ENCODE assay signal across 8 cellular contexts in genomic region chr10:13349776-13350274, GRCh38. TPM values are rescaled to one million over a fixed set of nuclear protein-coding genes. Genes with fewer than 3 reads are reported as not detected.
DNase-seq lines count a peak whose midpoint lies in the region; ATAC-seq, FAIRE-seq and TF ChIP-seq lines count a peak whose summit lies in the region.

No MANE protein-coding gene starts in this region.

- H3K27me3 ChIP-seq in K562 (ENCODE audit: control insufficient read depth in 2 of 2, insufficient read depth in 2 of 2, low read length in 2 of 2): peaks cover 0 to 6% of the 10 kb centered on the region in 2 experiments; a peak in 3 of 5 replicates
- H3K27me3 ChIP-seq in skeletal muscle tissue (ENCODE audit: control insufficient read depth in 3 of 3, insufficient read depth in 3 of 3, low read length in 3 of 3): peaks cover 11 to 27% (median 26%) of the 10 kb centered on the region in 3 donors

- in situ Hi-C loops in K562 (cut with MboI): no loop called here

- no peaks in the 10 kb centered on the region for H4K20me1 ChIP-seq in K562 (replicated peaks; ENCODE audit: control insufficient read depth, insufficient read depth, low read length)

- TF ChIP-seq RAD21 in K562 (CRISPR knock-in tag; conservative IDR thresholded peaks at IDR 0.05 in 1 of 2, IDR thresholded peaks at IDR 0.05 in 1 of 2): no peak

- no peak for TF ChIP-seq EP300 in K562 (IDR thresholded peaks at IDR 0.05; ENCODE audit: low read length)

- no peak for TF ChIP-seq POLR2A in K562 (conservative IDR thresholded peaks at IDR 0.05)

- CTCF ChIA-PET in K562 (lab: Yijun Ruan, JAX; ENCODE audit: low intra/inter-chr PET ratio): no interaction called here

- H2AFZ ChIP-seq in K562 (ENCODE audit: low read depth, low read length): no peak overlapping the region

- H3K4me1 ChIP-seq in K562 (replicated peaks in 1 of 2; ENCODE audit: control insufficient read depth in 2 of 2, insufficient read depth in 2 of 2, low read length in 2 of 2) (peaks cover 15 to 17% of the 10 kb centered on the region in 2 experiments), skeletal muscle tissue (ENCODE audit: control insufficient read depth in 3 of 3, insufficient read depth in 3 of 3, low read length in 3 of 3) (peaks cover 12 to 30% (median 29%) of the 10 kb centered on the region in 3 donors)

- no peak overlapping the region for H3K4me3 ChIP-seq in K562
- peak overlapping the region; percentile 52 for H3K4me3 ChIP-seq in iPS-18c (ENCODE audit: insufficient read depth, low read depth, low read length)
- H3K4me3 ChIP-seq in skeletal muscle tissue (ENCODE audit: low read length in 3 of 3): peak overlapping the region; percentile 68 to 90 (median 84)

- POLR2A ChIA-PET in K562 (lab: Yijun Ruan, JAX): interaction anchor here (1.0 to 1.3 kb wide), 2 partner anchors 41 to 47 kb away, joined by 3 read pairs; no protein-coding TSS in a partner anchor

- peaks cover 24% of the 10 kb centered on the region for H3K79me2 ChIP-seq in K562 (ENCODE audit: control insufficient read depth, insufficient read depth, low read length)

- H3K9me3 ChIP-seq in K562 (replicated peaks; ENCODE audit: control insufficient read depth, insufficient read depth, low read depth, low read length) (no peaks in the 10 kb centered on the region), iPS-18c (ENCODE audit: control insufficient read depth, insufficient read depth, low read length) (no peaks in the 10 kb centered on the region), skeletal muscle tissue (ENCODE audit: control insufficient read depth in 3 of 3, low read length in 3 of 3) (no peaks in the 10 kb centered on the region)

- BruUV-seq in K562 (replicated peaks; lab: Mats Ljungman, UMichigan): no TSS peak

- peak overlapping the region; percentile 6; the same call in 1 of the 2 replicates for H3K4me2 ChIP-seq in K562 (ENCODE audit: insufficient read depth, low read length)

- intact Hi-C loops in K562 (cut with micrococcal nuclease): loop anchor here (5.0 to 10.0 kb wide), 3 partner anchors 78 to 245 kb away; partner anchors contain the start of genes MCM10 and OPTN

- WGBS in K562 (ENCODE audit: insufficient coverage, low coverage, missing lambda C conversion rate): 14% methylated on average over 18 of the region's 18 CpGs

- DNase-seq in GM18507 (ENCODE audit: extremely low spot score, insufficient read length, low read depth): no peak
- DNase-seq in K562 (ENCODE audit: extremely low read depth in 1 of 4, low spot score in 3 of 4): peak; percentile 27 to 41 (median 32)
- DNase-seq in NCI-H345 (lab: John Stamatoyannopoulos, UW): no peak

- H3K36me3 ChIP-seq in K562 (ENCODE audit: control insufficient read depth, insufficient read depth, low read length) (peaks cover 6% of the 10 kb centered on the region; the same call in 2 of the 3 replicates), skeletal muscle tissue (ENCODE audit: control insufficient read depth in 3 of 3, insufficient read depth in 3 of 3, low read length in 3 of 3) (no peaks in the 10 kb centered on the region)

- no peaks in the 10 kb centered on the region for H3K9me1 ChIP-seq in K562 (ENCODE audit: control insufficient read depth, insufficient read depth, low read length)

- peak; percentile 7; the same call in 2 of the 3 replicates for ATAC-seq in K562
- no peak for ATAC-seq in HG02885 (IDR thresholded peaks at IDR 0.05; ENCODE audit: poor library complexity, unreplicated experiment)
- ATAC-seq in HG03097 (IDR thresholded peaks at IDR 0.05; ENCODE audit: low FRiP score, unreplicated experiment): no peak

- no peak overlapping the region for H3K9ac ChIP-seq in K562 (ENCODE audit: insufficient read depth in 1 of 2, low read depth in 2 of 2, low read length in 2 of 2)
- H3K9ac ChIP-seq in skeletal muscle tissue (ENCODE audit: low read depth in 1 of 3, low read length in 3 of 3): peak overlapping the region; percentile 47 to 72 (median 66)

- TF ChIP-seq CTCF in K562 (IDR thresholded peaks at IDR 0.05 in 2 of 3, conservative IDR thresholded peaks at IDR 0.05 in 1 of 3; ENCODE audit: insufficient read depth in 2 of 3, low read depth in 1 of 3, low read length in 3 of 3): no peak

- peak; percentile 29 for FAIRE-seq in GM18507 (lab: Jason Lieb, UNC)
- FAIRE-seq in K562 (lab: Jason Lieb, UNC): no peak

- H3K27ac ChIP-seq in K562 (ENCODE audit: extremely low read depth, low read depth, low read length) (no peak overlapping the region), skeletal muscle tissue (ENCODE audit: low read depth, low read length) (no peak overlapping the region)

TF ChIP-seq in PFSK-1, 5 proteins besides CTCF, POLR2A, EP300 and RAD21 (continues in another document):
- no peak for TF ChIP-seq TAF1 (IDR thresholded peaks at IDR 0.05; ENCODE audit: borderline replicate concordance, insufficient read depth, low read length)

TF ChIP-seq in K562, 482 proteins besides CTCF, POLR2A, EP300 and RAD21 (continues in another document):
- TF ChIP-seq TEAD4 (IDR thresholded peaks at IDR 0.05; ENCODE audit: low read length) (no peak), TEAD4 (CRISPR knock-in tag; IDR thresholded peaks at IDR 0.05; ENCODE audit: borderline replicate concordance) (no peak), TSC22D4 (tag; IDR thresholded peaks at IDR 0.05) (no peak), JUN (IDR thresholded peaks at IDR 0.05; ENCODE audit: borderline replicate concordance, low read depth, low read length) (no peak), JUN (CRISPR knock-in tag; IDR thresholded peaks at IDR 0.05; ENCODE audit: borderline replicate concordance) (no peak), DIDO1 (tag; IDR thresholded peaks at IDR 0.05; ENCODE audit: low read depth) (no peak), KDM1A (IDR thresholded peaks at IDR 0.05) (peak; percentile 10 to 38; a peak in 1 of 4 replicates), NR2F6 (CRISPR knock-in tag; IDR thresholded peaks at IDR 0.05) (no peak)

RNA-seq across cellular contexts. Expression of gene SEPHS1, which starts 1.7 kb away (rescaled TPM):
- polyA plus RNA-seq in PFSK-1 (2012; ENCODE audit: insufficient read length, low read depth): 53.1 TPM
- total RNA-seq in K562 (2011; cell fraction: chromatin; rRNA removed; ENCODE audit: low replicate concordance): 23.7 and 27.5 TPM in 2 replicates
- 15.1 and 22.0 TPM in 2 replicates for total RNA-seq in K562 (2011; cell fraction: nucleolus; rRNA removed)
- total RNA-seq in K562 (2011; cell fraction: nucleoplasm; rRNA removed): 25.2 and 36.9 TPM in 2 replicates
- total RNA-seq in K562 (2014; rRNA removed) (35.5 and 35.7 TPM in 2 replicates), K562 (2014; rRNA removed; fragmentation: Illumina TruSeq; extraction: Trizol) (41.8 and 51.1 TPM in 2 replicates), K562 (2015; rRNA removed; fragmentation: Illumina TruSeq; extraction: Trizol) (40.9 TPM in 2 replicates), K562 (2021) (39.9 and 45.3 TPM in 2 replicates), skeletal muscle tissue (25.1 TPM)
- polyA plus RNA-seq in K562 (2011; rRNA removed) (63.4 and 82.8 TPM in 2 replicates), K562 (2014; fragmentation: Illumina TruSeq; extraction: Trizol) (79.9 and 83.2 TPM in 2 replicates), K562 (2014; fragmentation: Nextera tagmentation; extraction: Ambion mirVana) (10 to 100 TPM; 14.7 to 15.9 TPM), K562 (2014; rRNA removed) (48.3 and 48.5 TPM in 2 replicates)
- 32.9 and 42.2 TPM in 2 replicates for polyA plus RNA-seq in K562 (2011; cell fraction: cytosol; rRNA removed)
- 29.2 and 32.9 TPM in 2 replicates for polyA plus RNA-seq in K562 (2011; cell fraction: nucleus; rRNA removed)
- 30.0 and 41.3 TPM in 2 replicates for polyA plus RNA-seq in K562 (2012)
- polyA minus RNA-seq in K562 (2011; rRNA and poly(A)+ RNA removed): 91.6 and 99.5 TPM in 2 replicates
- 38.2 and 38.6 TPM in 2 replicates for polyA minus RNA-seq in K562 (2011; cell fraction: cytosol; rRNA and poly(A)+ RNA removed)
- polyA minus RNA-seq in K562 (2011; cell fraction: nucleus; rRNA and poly(A)+ RNA removed): 6.6 and 14.6 TPM in 2 replicates

RNA-seq across cellular contexts. Expression of gene PHYH, which starts 50.0 kb away (rescaled TPM):
- polyA plus RNA-seq in PFSK-1 (2012; ENCODE audit: insufficient read length, low read depth): 4.9 TPM
- 2.6 and 4.8 TPM in 2 replicates for total RNA-seq in K562 (2011; cell fraction: chromatin; rRNA removed; ENCODE audit: low replicate concordance)
- total RNA-seq in K562 (2011; cell fraction: nucleolus; rRNA removed): 1.1 and 1.8 TPM in 2 replicates
- 2.4 and 2.8 TPM in 2 replicates for total RNA-seq in K562 (2011; cell fraction: nucleoplasm; rRNA removed)
- total RNA-seq in K562 (2014; rRNA removed) (3.7 and 3.8 TPM in 2 replicates), K562 (2014; rRNA removed; fragmentation: Illumina TruSeq; extraction: Trizol) (4.0 and 4.4 TPM in 2 replicates), K562 (2015; rRNA removed; fragmentation: Illumina TruSeq; extraction: Trizol) (5.4 and 6.1 TPM in 2 replicates), K562 (2021) (4.9 and 5.2 TPM in 2 replicates), skeletal muscle tissue (37.1 TPM)
- polyA plus RNA-seq in K562 (2011; rRNA removed) (5.7 and 6.1 TPM in 2 replicates), K562 (2014; fragmentation: Illumina TruSeq; extraction: Trizol) (5.8 and 6.5 TPM in 2 replicates), K562 (2014; fragmentation: Nextera tagmentation; extraction: Ambion mirVana) (1 to 10 TPM; 6.3 to 6.9 TPM), K562 (2014; rRNA removed) (4.2 and 6.2 TPM in 2 replicates)
- polyA plus RNA-seq in K562 (2011; cell fraction: cytosol; rRNA removed): 4.8 and 5.3 TPM in 2 replicates
- 2.5 and 3.2 TPM in 2 replicates for polyA plus RNA-seq in K562 (2011; cell fraction: nucleus; rRNA removed)
- 7.6 and 14.7 TPM in 2 replicates for polyA plus RNA-seq in K562 (2012)
- polyA minus RNA-seq in K562 (2011; rRNA and poly(A)+ RNA removed): 2.0 and 2.5 TPM in 2 replicates
- polyA minus RNA-seq in K562 (2011; cell fraction: cytosol; rRNA and poly(A)+ RNA removed): 1.0 and 2.8 TPM in 2 replicates
- polyA minus RNA-seq in K562 (2011; cell fraction: nucleus; rRNA and poly(A)+ RNA removed): 0.81 and 1.00 TPM in 2 replicates

Comparison
In these comparisons a context has a peak if more than half of its experiments do, and no peak if none do; other contexts are left out.
1. DNase-seq: peak in K562 (4 of 4); none in GM18507 (single experiment) and NCI-H345 (single experiment).
2. H3K9ac ChIP-seq: peak in skeletal muscle tissue (3 of 3); none in K562 (0 of 2).